Comparison of ENCODE assay signal across 15 cellular contexts in genomic region chr5:143533978-143534763, GRCh38.
"Had no signal": no experiment of that assay in that cellular context is flagged by ENCODE, and none has a peak within 500 bp of the region (broad histone marks: within the 10 kb centered on the region; RNA-seq: fewer than 3 reads in every experiment).

No MANE protein-coding gene starts in this region.

- H3K4me3 ChIP-seq: gastrocnemius medialis, prostate gland, sigmoid colon, thyroid gland had no signal

- H3K27ac ChIP-seq: gastrocnemius medialis, prostate gland, sigmoid colon, thyroid gland, VCaP had no signal

- H3K4me3 Mint-ChIP-seq: activated CD4-positive, alpha-beta memory T cell treated with anti-CD3 and anti-CD28 coated beads for 36 hours; activated T-cell treated with anti-CD3 and anti-CD28 coated beads, Interleukin-2, amount 50 U/mL, for 24 hours; stimulated activated effector memory CD8-positive, alpha-beta T cell treated with anti-CD3 and anti-CD28 coated beads, Interleukin-12 subunit alpha, Interleukin-12 subunit beta, amount 100 ng/mL, for 72 hours had no signal

- H3K4me1 Mint-ChIP-seq: stimulated activated effector memory CD8-positive, alpha-beta T cell treated with anti-CD3 and anti-CD28 coated beads, Interleukin-12 subunit alpha, Interleukin-12 subunit beta, amount 100 ng/mL, for 72 hours had no signal

- ATAC-seq: gastrocnemius medialis; stimulated activated effector memory CD8-positive, alpha-beta T cell treated with anti-CD3 and anti-CD28 coated beads, Interleukin-12 subunit alpha, Interleukin-12 subunit beta, amount 100 ng/mL, for 72 hours had no signal

- FAIRE-seq: astrocyte, colon had no signal

- DNase-seq: activated CD4-positive, alpha-beta memory T cell treated with anti-CD3 and anti-CD28 coated beads for 36 hours; activated naive CD4-positive, alpha-beta T cell treated with anti-CD3 and anti-CD28 coated beads, Interleukin-2, amount 50 U/mL, for 16 hours; activated T-cell treated with anti-CD3 and anti-CD28 coated beads, Interleukin-2, amount 50 U/mL, for 24 hours; erythroblast; gastrocnemius medialis; islet precursor cell; sigmoid colon; stimulated activated CD4-positive, alpha-beta T cell treated with anti-CD3 and anti-CD28 coated beads, Interleukin-12 subunit alpha, Interleukin-12 subunit beta, amount 100 ng/mL, for 4 hours; stimulated activated CD4-positive, alpha-beta T cell treated with anti-CD3 and anti-CD28 coated beads, Interleukin-2, amount 100 ng/mL, for 24 hours; thyroid gland had no signal

- H3K27me3 Mint-ChIP-seq: activated CD4-positive, alpha-beta memory T cell treated with anti-CD3 and anti-CD28 coated beads for 36 hours had no signal

- H3K9me3 Mint-ChIP-seq: activated T-cell treated with anti-CD3 and anti-CD28 coated beads, Interleukin-2, amount 50 U/mL, for 24 hours; stimulated activated effector memory CD8-positive, alpha-beta T cell treated with anti-CD3 and anti-CD28 coated beads, Interleukin-12 subunit alpha, Interleukin-12 subunit beta, amount 100 ng/mL, for 72 hours had no signal

- H3K27me3 ChIP-seq: gastrocnemius medialis, sigmoid colon, thyroid gland had no signal

- H3K4me1 ChIP-seq: gastrocnemius medialis, prostate gland, thyroid gland had no signal

- H3K27ac Mint-ChIP-seq: activated CD4-positive, alpha-beta memory T cell treated with anti-CD3 and anti-CD28 coated beads for 36 hours; activated T-cell treated with anti-CD3 and anti-CD28 coated beads, Interleukin-2, amount 50 U/mL, for 24 hours; stimulated activated effector memory CD8-positive, alpha-beta T cell treated with anti-CD3 and anti-CD28 coated beads, Interleukin-12 subunit alpha, Interleukin-12 subunit beta, amount 100 ng/mL, for 72 hours had no signal

- H3K36me3 ChIP-seq: gastrocnemius medialis, prostate gland, sigmoid colon, thyroid gland had no signal

- H3K36me3 Mint-ChIP-seq: activated CD4-positive, alpha-beta memory T cell treated with anti-CD3 and anti-CD28 coated beads for 36 hours; stimulated activated effector memory CD8-positive, alpha-beta T cell treated with anti-CD3 and anti-CD28 coated beads, Interleukin-12 subunit alpha, Interleukin-12 subunit beta, amount 100 ng/mL, for 72 hours had no signal

- H3K9me3 ChIP-seq: gastrocnemius medialis, prostate gland, sigmoid colon, thyroid gland had no signal
